In genomic region chr11:118792642-118793124, GRCh38 we compare ENCODE assay signal across 1 cellular context.
TF ChIP-seq lines count a peak whose summit lies in the region.

No MANE protein-coding gene starts in this region.

TF ChIP-seq in GM12878, 131 proteins besides CTCF, POLR2A, EP300 and RAD21 (continued from another document):
- TF ChIP-seq NKRF (conservative IDR thresholded peaks at IDR 0.05) (no peak), MEF2B (IDR thresholded peaks at IDR 0.05; ENCODE audit: partially characterized antibody, poor library complexity, severe bottlenecking) (no peak), CHD1 (IDR thresholded peaks at IDR 0.05; ENCODE audit: low read depth, low read length) (no peak), EGR1 (IDR thresholded peaks at IDR 0.05; ENCODE audit: borderline replicate concordance in 1 of 2, low read depth in 2 of 2, low read length in 2 of 2) (no peak), TAF1 (IDR thresholded peaks at IDR 0.05; ENCODE audit: borderline replicate concordance, low read depth, low read length) (0 out of 2 replicates have a peak, but pooled peaks have one; percentile 16), ZNF592 (IDR thresholded peaks at IDR 0.05) (no peak), USF1 (IDR thresholded peaks at IDR 0.05; ENCODE audit: borderline replicate concordance, extremely low read length, insufficient read depth, low read depth, low read length) (no peak), NR2F1 (conservative IDR thresholded peaks at IDR 0.05) (peak; percentile 88), PBX3 (IDR thresholded peaks at IDR 0.05; ENCODE audit: insufficient replicate concordance, low read depth, low read length) (no peak), E2F8 (IDR thresholded peaks at IDR 0.05; ENCODE audit: low read depth, partially characterized antibody) (no peak), KDM1A (IDR thresholded peaks at IDR 0.05; ENCODE audit: borderline replicate concordance) (no peak), JUND (IDR thresholded peaks at IDR 0.05; ENCODE audit: low read depth, low read length) (no peak), TCF7 (IDR thresholded peaks at IDR 0.05; ENCODE audit: borderline replicate concordance) (no peak), TBL1XR1 (IDR thresholded peaks at IDR 0.05; ENCODE audit: low read depth, low read length) (no peak), CBFB (IDR thresholded peaks at IDR 0.05; ENCODE audit: low read depth) (no peak), ATF3 (IDR thresholded peaks at IDR 0.05; ENCODE audit: borderline replicate concordance, extremely low read depth, low read depth, low read length) (no peak), NFYA (IDR thresholded peaks at IDR 0.05; ENCODE audit: borderline replicate concordance, low read depth, low read length) (no peak), POLR2AphosphoS5 (IDR thresholded peaks at IDR 0.05; ENCODE audit: low read length) (peak; percentile 94), PAX8 (IDR thresholded peaks at IDR 0.05) (no peak), IKZF2 (IDR thresholded peaks at IDR 0.05) (peak in 1 of 2 experiments; percentile 16; a peak in 1 of 4 replicates), KAT2A (conservative IDR thresholded peaks at IDR 0.05; ENCODE audit: control insufficient read depth, low read depth, low read length) (no peak), SUZ12 (IDR thresholded peaks at IDR 0.05; ENCODE audit: unreplicated experiment) (no peak), JUNB (IDR thresholded peaks at IDR 0.05) (no peak), FOS (IDR thresholded peaks at IDR 0.05; ENCODE audit: borderline replicate concordance, extremely low read depth, insufficient read length) (peak; percentile 49), MEF2A (IDR thresholded peaks at IDR 0.05; ENCODE audit: insufficient read depth, low read depth, low read length) (no peak), SP1 (IDR thresholded peaks at IDR 0.05; ENCODE audit: low read depth, low read length) (peak; percentile 71), RUNX3 (IDR thresholded peaks at IDR 0.05; ENCODE audit: low read length) (no peak), FOXK2 (IDR thresholded peaks at IDR 0.05) (no peak), ZNF217 (IDR thresholded peaks at IDR 0.05) (no peak), CEBPZ (IDR thresholded peaks at IDR 0.05; ENCODE audit: low read depth, low read length) (no peak), SRF (IDR thresholded peaks at IDR 0.05; ENCODE audit: low read depth in 2 of 2, low read length in 2 of 2) (no peak), SREBF2 (IDR thresholded peaks at IDR 0.05; ENCODE audit: low read length) (no peak), SIN3A (IDR thresholded peaks at IDR 0.05; ENCODE audit: low read depth, low read length) (no peak), CREM (IDR thresholded peaks at IDR 0.05; ENCODE audit: low read depth) (no peak; the same call in 1 of the 2 replicates), SKIL (IDR thresholded peaks at IDR 0.05; ENCODE audit: low read depth, poor library complexity, severe bottlenecking) (peak; percentile 38)
TF ChIP-seq in GM12878: peak in this region for 18.
